Comparison of ENCODE assay signal across 20 cellular contexts in genomic region chr5:57396701-57397100, GRCh38.
"Had no signal": no experiment of that assay in that cellular context is flagged by ENCODE, and none has a peak within 500 bp of the region (broad histone marks: within the 10 kb centered on the region; RNA-seq: fewer than 3 reads in every experiment).

No MANE protein-coding gene starts in this region.

- H3K27ac ChIP-seq: HL-60, RWPE1 had no signal

- ATAC-seq: Panc1, PC-3, SK-N-SH treated with all-trans-retinoic acid at 6 μM for 48 hours had no signal

- DNase-seq: KBM-7, MV-4-11, NCI-H1048, NCI-H1105, NCI-H1417, NCI-H1436 treated with DMSO at 0.1 percent for 48 hours, NCI-H1694, NCI-H187 treated with DMSO at 0.1 percent for 48 hours, NCI-H2029 treated with DMSO at 0.1 percent for 48 hours, NCI-H2227 treated with DMSO at 0.1 percent for 48 hours, NCI-H510A, NCI-H524 treated with DMSO at 0.1 percent for 48 hours, NCI-H69, NCI-H774, PC-3, SHP77 had no signal
